In the genomic region with DNA sequence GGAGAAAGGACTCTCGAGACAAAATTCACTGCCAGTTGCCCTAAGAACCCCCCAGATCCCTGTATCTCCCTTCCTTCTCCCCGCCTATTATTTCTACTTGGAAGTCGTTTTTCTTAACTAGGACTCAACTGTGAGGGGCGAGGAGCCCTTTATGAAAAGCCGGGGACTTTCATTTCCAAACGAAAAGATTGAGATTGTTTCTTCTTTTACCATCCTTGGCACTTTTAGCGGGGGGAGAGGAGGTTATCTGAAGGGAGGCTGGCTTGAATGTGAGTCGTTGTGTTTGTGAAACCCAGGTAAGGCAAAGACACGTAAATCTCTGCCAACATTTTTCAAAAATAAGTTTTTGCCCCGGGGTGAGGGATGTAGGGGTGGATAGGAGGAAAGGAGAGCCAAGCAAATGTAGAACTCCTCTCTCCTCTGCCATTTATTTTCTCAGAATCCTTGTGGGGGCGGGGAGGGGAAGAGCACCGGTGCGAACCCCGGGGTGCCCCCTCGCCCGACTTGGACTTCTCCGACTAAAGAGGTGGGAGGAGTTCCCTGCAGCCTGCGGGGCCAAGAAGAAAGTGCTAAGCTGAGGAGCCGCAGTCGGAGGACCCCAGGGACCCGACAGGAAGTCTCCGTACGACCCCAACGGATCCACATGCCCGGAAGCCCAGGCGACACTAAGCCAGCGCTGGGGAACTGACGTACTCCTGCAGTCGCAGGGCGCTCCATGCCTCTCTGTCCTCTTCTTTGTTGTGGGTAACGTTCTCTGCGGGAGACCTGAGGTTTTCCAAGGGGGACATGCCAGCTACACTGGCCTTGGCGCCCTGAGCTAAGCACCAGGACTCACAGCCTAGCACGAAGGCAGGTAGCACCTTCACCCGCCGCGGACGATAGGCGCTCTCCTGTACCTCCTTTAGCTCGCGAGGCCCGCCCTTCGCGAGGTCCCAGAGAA, we compare ENCODE assay signal across 1 cellular context.
TF ChIP-seq lines count a peak whose summit lies in the region.

No MANE protein-coding gene starts in this region.

TF ChIP-seq in endothelial cell of umbilical vein, 7 proteins besides CTCF, POLR2A, EP300 and RAD21:
- TF ChIP-seq FOS (IDR thresholded peaks at IDR 0.05; ENCODE audit: borderline replicate concordance, insufficient read depth, low read length) = no peak
- peak; percentile 57 for TF ChIP-seq EZH2 (IDR thresholded peaks at IDR 0.05; ENCODE audit: borderline replicate concordance, low read depth, low read length, severe bottlenecking)
